ENCODE assay signal across 9 cellular contexts in the genomic region with DNA sequence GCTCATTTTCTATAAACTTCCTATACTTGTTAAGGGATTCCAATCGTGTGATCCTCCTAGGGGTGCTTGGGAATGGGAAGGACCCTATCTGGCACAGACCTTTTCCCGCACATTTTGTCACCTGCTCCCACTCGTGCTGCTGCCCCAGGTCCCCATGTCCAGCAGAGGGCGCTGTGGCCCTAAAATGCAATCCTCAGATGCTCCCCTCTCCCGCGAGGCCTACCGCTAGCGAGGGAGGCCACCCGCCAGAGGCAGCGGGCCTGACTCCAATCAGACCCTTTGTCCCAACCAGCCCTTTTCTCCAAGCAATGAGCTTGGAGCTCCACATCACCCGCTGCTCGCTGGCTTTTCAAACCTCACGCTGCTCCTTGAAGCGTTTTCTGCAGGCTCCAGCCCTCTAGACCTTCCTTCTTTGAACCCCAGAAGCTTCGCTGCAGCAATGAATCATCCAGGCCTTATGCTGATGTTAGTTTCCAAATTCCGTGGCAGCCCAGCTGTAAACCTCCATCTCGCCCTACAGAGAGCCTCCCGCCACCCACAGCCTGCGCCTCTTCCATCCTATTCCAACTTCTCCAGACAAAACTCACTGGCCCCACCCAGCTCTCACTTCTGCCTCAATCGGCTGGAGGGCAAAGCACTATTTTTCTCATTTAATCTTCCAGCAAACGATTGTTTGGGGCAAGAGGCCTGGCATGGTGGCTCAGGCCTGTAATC. TPM values are rescaled to one million over a fixed set of nuclear protein-coding genes. Genes with fewer than 3 reads are reported as not detected.
DNase-seq lines count a peak whose midpoint lies in the region; ATAC-seq and TF ChIP-seq lines count a peak whose summit lies in the region.
"Had no signal": no experiment of that assay in that cellular context is flagged by ENCODE, and none has a peak within 500 bp of the region (broad histone marks: within the 10 kb centered on the region; RNA-seq: fewer than 3 reads in every experiment).

No MANE protein-coding gene starts in this region.

- intact Hi-C loops in PC-3 (cut with micrococcal nuclease) (loop anchor here (1.0 to 2.0 kb wide), 3 partner anchors 23 to 139 kb away; partner anchors contain the start of gene FZD2), esophagus muscularis mucosa (cut with DNase I) (loop anchor here (1.0 kb wide), 1 partner anchor 102 kb away; no protein-coding TSS in a partner anchor)

- ATAC-seq in PC-3 (peak; percentile 90), naive B cell (ENCODE audit: low read depth in 2 of 2) (peak; percentile 93 to 97), GM18498 (IDR thresholded peaks at IDR 0.05; ENCODE audit: unreplicated experiment) (no peak)

- H3K4me3 Mint-ChIP-seq in naive B cell = peak overlapping the region in 1 of 8 donors; percentile 41

- H3K4me3 ChIP-seq in PC-3 (ENCODE audit: low read length) = no peak overlapping the region
- peak overlapping the region; percentile 10 to 44 (median 27) for H3K4me3 ChIP-seq in esophagus muscularis mucosa

- no TSS peak for BruUV-seq in PC-3 (replicated peaks; lab: Mats Ljungman, UMichigan)

- H3K9me2 ChIP-seq in PC-3 (replicated peaks; ENCODE audit: low read length) = no peaks in the 10 kb centered on the region

- H3K36me3 ChIP-seq in KOPT-K1 (ENCODE audit: insufficient read depth, low read length) = no peaks in the 10 kb centered on the region
- H3K36me3 ChIP-seq in PC-3 (ENCODE audit: low read depth, low read length) = no peaks in the 10 kb centered on the region
- no peaks in the 10 kb centered on the region for H3K36me3 ChIP-seq in esophagus muscularis mucosa

- H3K9me3 ChIP-seq in KOPT-K1 (ENCODE audit: insufficient read depth, low read length, poor library complexity, severe bottlenecking) (no peaks in the 10 kb centered on the region), PC-3 (ENCODE audit: low read length) (no peaks in the 10 kb centered on the region), esophagus muscularis mucosa (no peaks in the 10 kb centered on the region)

- H3K27ac ChIP-seq in KOPT-K1 (ENCODE audit: low read depth, low read length, poor library complexity, severe bottlenecking) (peak overlapping the region; percentile 42), PC-3 (ENCODE audit: low read length) (no peak overlapping the region), esophagus muscularis mucosa (replicated peaks in 1 of 4) (peak overlapping the region; percentile 10 to 43 (median 35))
- H3K27ac ChIP-seq: epithelial cell of prostate had no signal

- no peaks in the 10 kb centered on the region for H3F3A ChIP-seq in PC-3 (ENCODE audit: low read length, unreplicated experiment)

- H3K79me2 ChIP-seq in PC-3 (ENCODE audit: low read length) = no peaks in the 10 kb centered on the region

- POLR2A ChIA-PET in PC-3 (lab: Charles Lee; ENCODE audit: unreplicated experiment) = interaction anchor here (0.6 kb wide), 1 partner anchor 35 kb away, joined by 3 read pairs; no protein-coding TSS in a partner anchor

- no peaks in the 10 kb centered on the region for H3K27me3 ChIP-seq in PC-3 (ENCODE audit: low read length)
- H3K27me3 ChIP-seq in esophagus muscularis mucosa = no peaks in the 10 kb centered on the region

- H3K4me1 ChIP-seq in PC-3 (ENCODE audit: insufficient read depth, low read length) (peaks cover 12% of the 10 kb centered on the region; the same call in 1 of the 2 replicates), esophagus muscularis mucosa (peaks cover 0 to 11% (median 10%) of the 10 kb centered on the region in 4 donors)

- peak overlapping the region; percentile 85 for H2AFZ ChIP-seq in PC-3 (ENCODE audit: low read length)

- CTCF ChIA-PET in PC-3 (lab: Charles Lee) = interaction anchor here (0.5 to 0.6 kb wide), 5 partner anchors 11 to 101 kb away, joined by 3 to 7 read pairs (median 5); partner anchors contain the start of gene FZD2

- peak overlapping the region; percentile 24 for H3K4me2 ChIP-seq in PC-3 (ENCODE audit: low read length)

- H3K27ac Mint-ChIP-seq in naive B cell = peak overlapping the region in 4 of 6 donors; percentile 10 to 89 (median 51)

- peaks cover 0 to 2% (median 0%) of the 10 kb centered on the region in 7 donors for H3K9me3 Mint-ChIP-seq in naive B cell

- peaks cover 8 to 11% (median 9%) of the 10 kb centered on the region in 3 donors for H3K4me1 Mint-ChIP-seq in naive B cell

- peaks cover 9 to 18% (median 14%) of the 10 kb centered on the region in 3 donors for H3K27me3 Mint-ChIP-seq in naive B cell

- DNase-seq in DMS53 treated with DMSO at 0.1 percent for 48 hours (lab: John Stamatoyannopoulos, UW; ENCODE audit: unreplicated experiment) (peak; percentile 80), PC-3 (peak; percentile 94), activated T-cell treated with anti-CD3 and anti-CD28 coated beads for 48 hours (ENCODE audit: low read depth) (peak; percentile 80), esophagus muscularis mucosa (ENCODE audit: extremely low spot score) (peak; percentile 96), naive B cell (peak; percentile 76)
- DNase-seq in stimulated activated CD8-positive, alpha-beta memory T cell treated with anti-CD3 and anti-CD28 coated beads, Interleukin-7, amount 100 ng/mL, for 4 hours (ENCODE audit: low read depth in 2 of 2) = peak; percentile 66 to 69

- TF ChIP-seq CTCF in PC-3 (conservative IDR thresholded peaks at IDR 0.05; ENCODE audit: low read depth, low read length) (peak; percentile 99), esophagus muscularis mucosa (IDR thresholded peaks at IDR 0.05) (peak; percentile 94 to 98 (median 96))

- TF ChIP-seq POLR2A in esophagus muscularis mucosa (IDR thresholded peaks at IDR 0.05; ENCODE audit: low read depth) = no peak

- no peaks in the 10 kb centered on the region for H4K20me1 ChIP-seq in PC-3 (ENCODE audit: low read length)

- no peak for TF ChIP-seq EP300 in esophagus muscularis mucosa (IDR thresholded peaks at IDR 0.05)

- H3K36me3 Mint-ChIP-seq in naive B cell = no peaks in the 10 kb centered on the region

- 23% methylated on average over 21 of the region's 21 CpGs for WGBS in esophagus muscularis mucosa

- no peak overlapping the region for H3K9ac ChIP-seq in PC-3 (ENCODE audit: low read length)

RNA-seq across cellular contexts. Expression of gene FZD2, which starts 23.6 kb away (rescaled TPM):
- total RNA-seq in PC-3 (2014; rRNA removed) (11.6 and 12.8 TPM in 2 replicates), esophagus muscularis mucosa (1 to 10 TPM; 1.7 to 3.4 (median 1.9) TPM)
- under 1 TPM; 0.21 to 0.52 (median 0.41) TPM for polyA plus RNA-seq in naive B cell (ENCODE audit: low read depth in 6 of 6)

RNA-seq across cellular contexts. Expression of gene GPATCH8, which starts 30.5 kb away (rescaled TPM):
- 22.7 and 30.1 TPM in 2 replicates for total RNA-seq in PC-3 (2014; rRNA removed)
- 10 to 100 TPM; 21.0 to 51.1 (median 27.9) TPM for total RNA-seq in esophagus muscularis mucosa
- 10 to 100 TPM in 5 of 6 donors, 1 to 10 TPM in 1; 9.9 to 79.3 (median 38.6) TPM for polyA plus RNA-seq in naive B cell (ENCODE audit: low read depth in 6 of 6)
